In genomic region chr3:52203701-52204100, GRCh38 we compare ENCODE assay signal across 17 cellular contexts. TPM values are rescaled to one million over a fixed set of nuclear protein-coding genes. Genes with fewer than 3 reads are reported as not detected.
DNase-seq lines count a peak whose midpoint lies in the region; ATAC-seq, FAIRE-seq and TF ChIP-seq lines count a peak whose summit lies in the region.
"Had no signal": no experiment of that assay in that cellular context is flagged by ENCODE, and none has a peak within 500 bp of the region (broad histone marks: within the 10 kb centered on the region; RNA-seq: fewer than 3 reads in every experiment).

No MANE protein-coding gene starts in this region.

- BruUV-seq in GM12878 (replicated peaks; lab: Mats Ljungman, UMichigan): no TSS peak
- BruUV-seq in Caco-2 (replicated peaks; lab: Mats Ljungman, UMichigan): no TSS peak

- peaks cover 76% of the 10 kb centered on the region for H3K36me3 Mint-ChIP-seq in activated CD4-positive, alpha-beta memory T cell treated with anti-CD3 and anti-CD28 coated beads for 36 hours
- peaks cover 94% of the 10 kb centered on the region for H3K36me3 Mint-ChIP-seq in activated CD4-positive, alpha-beta memory T cell treated with anti-CD3 and anti-CD28 coated beads, Interleukin-2, amount 10 ng/mL, durations not matched to agents 7 days and 5 days (ENCODE audit: low read depth)
- H3K36me3 Mint-ChIP-seq in stimulated activated effector memory CD8-positive, alpha-beta T cell treated with anti-CD3 and anti-CD28 coated beads, Interleukin-12 subunit alpha, Interleukin-12 subunit beta, amount 100 ng/mL, for 72 hours: peaks cover 100% of the 10 kb centered on the region
- H3K36me3 Mint-ChIP-seq in Caco-2 (ENCODE audit: insufficient read depth, unreplicated experiment): peaks cover 91% of the 10 kb centered on the region

- TF ChIP-seq CTCF in KMS-11 (conservative IDR thresholded peaks at IDR 0.05; ENCODE audit: low read depth, low read length) (no peak), GM12878 (IDR thresholded peaks at IDR 0.05 in 2 of 3, conservative IDR thresholded peaks at IDR 0.05 in 1 of 3; ENCODE audit: control insufficient read depth in 2 of 3, extremely low read depth in 1 of 3, insufficient read depth in 1 of 3, low read depth in 3 of 3, low read length in 3 of 3) (no peak), Caco-2 (IDR thresholded peaks at IDR 0.05; ENCODE audit: insufficient read depth in 1 of 2, low read depth in 1 of 2, low read length in 1 of 2, severe bottlenecking in 1 of 2, unreplicated experiment in 1 of 2) (no peak)

- in situ Hi-C loops in GM12878 (cut with MboI): no loop called here

- TF ChIP-seq POLR2A in GM12878 (IDR thresholded peaks at IDR 0.05; ENCODE audit: low read depth, low read length): no peak

- no peak for TF ChIP-seq RAD21 in GM12878 (IDR thresholded peaks at IDR 0.05; ENCODE audit: insufficient read depth, low read depth, low read length)

- H3K4me1 ChIP-seq in KMS-11 (ENCODE audit: low read depth, poor library complexity, severe bottlenecking) (peaks cover 59% of the 10 kb centered on the region), GM12878 (ENCODE audit: control insufficient read depth, insufficient read depth, low read length) (peaks cover 25% of the 10 kb centered on the region; the same call in 1 of the 2 replicates), Caco-2 (peaks cover 11% of the 10 kb centered on the region)

- H3K79me2 ChIP-seq in KMS-11 (ENCODE audit: insufficient read depth, low read depth) (peaks cover 8% of the 10 kb centered on the region; the same call in 1 of the 2 replicates), GM12878 (ENCODE audit: control insufficient read depth, insufficient read depth, low read length) (peaks cover 16% of the 10 kb centered on the region)

- H3K4me2 ChIP-seq in KMS-11 (no peak overlapping the region; the same call in 1 of the 2 replicates), GM12878 (ENCODE audit: control insufficient read depth, insufficient read depth) (peak overlapping the region; percentile 18)
- H3K4me2 ChIP-seq: GM23338, SK-N-SH had no signal

- H3K27ac Mint-ChIP-seq in activated CD4-positive, alpha-beta memory T cell treated with anti-CD3 and anti-CD28 coated beads for 36 hours: peak overlapping the region; percentile 18
- no peak overlapping the region for H3K27ac Mint-ChIP-seq in activated CD4-positive, alpha-beta memory T cell treated with anti-CD3 and anti-CD28 coated beads, Interleukin-2, amount 10 ng/mL, durations not matched to agents 7 days and 5 days
- peak overlapping the region; percentile 68 for H3K27ac Mint-ChIP-seq in stimulated activated effector memory CD8-positive, alpha-beta T cell treated with anti-CD3 and anti-CD28 coated beads, Interleukin-12 subunit alpha, Interleukin-12 subunit beta, amount 100 ng/mL, for 72 hours
- no peak overlapping the region for H3K27ac Mint-ChIP-seq in Caco-2 (ENCODE audit: unreplicated experiment)
- H3K27ac Mint-ChIP-seq: GM23338 had no signal

- H3K9ac ChIP-seq in KMS-11: no peak overlapping the region
- no peak overlapping the region for H3K9ac ChIP-seq in GM12878 (ENCODE audit: control insufficient read depth, insufficient read depth, low read length)
- H3K9ac ChIP-seq: SK-N-SH had no signal

- peaks cover 54% of the 10 kb centered on the region for H3K4me1 Mint-ChIP-seq in activated CD4-positive, alpha-beta memory T cell treated with anti-CD3 and anti-CD28 coated beads for 36 hours (ENCODE audit: low read depth)
- peaks cover 64% of the 10 kb centered on the region for H3K4me1 Mint-ChIP-seq in activated CD4-positive, alpha-beta memory T cell treated with anti-CD3 and anti-CD28 coated beads, Interleukin-2, amount 10 ng/mL, durations not matched to agents 7 days and 5 days
- H3K4me1 Mint-ChIP-seq in stimulated activated effector memory CD8-positive, alpha-beta T cell treated with anti-CD3 and anti-CD28 coated beads, Interleukin-12 subunit alpha, Interleukin-12 subunit beta, amount 100 ng/mL, for 72 hours: peaks cover 59% of the 10 kb centered on the region
- H3K4me1 Mint-ChIP-seq in Caco-2 (ENCODE audit: low read depth, unreplicated experiment): no peaks in the 10 kb centered on the region

- RAD21 ChIA-PET in GM12878 (lab: Charles Lee; ENCODE audit: unreplicated experiment): interaction anchor here (3.4 kb wide), 1 partner anchor 21 kb away, joined by 22 read pairs; the partner anchor contains the start of gene TLR9

- TF ChIP-seq EP300 in GM12878 (IDR thresholded peaks at IDR 0.05; ENCODE audit: borderline replicate concordance in 1 of 2, control insufficient read depth in 1 of 2, low read depth in 2 of 2, low read length in 2 of 2): no peak

- CTCF ChIA-PET in activated CD4-positive, alpha-beta memory T cell treated with anti-CD3 and anti-CD28 coated beads for 36 hours (lab: Charles Lee): interaction anchor here (1.4 to 11.0 kb wide), 4 partner anchors 18 to 136 kb away, joined by 3 to 76 read pairs (median 8); no protein-coding TSS in a partner anchor
- CTCF ChIA-PET in activated CD4-positive, alpha-beta memory T cell treated with anti-CD3 and anti-CD28 coated beads, Interleukin-2, amount 10 ng/mL, durations not matched to agents 7 days and 5 days (lab: Charles Lee): interaction anchor here (1.2 to 2.1 kb wide), 2 partner anchors 28 to 49 kb away, joined by 3 to 5 read pairs; partner anchors contain the start of gene POC1A
- CTCF ChIA-PET in GM12878 (lab: Yijun Ruan, JAX): interaction anchor here (0.9 to 7.2 kb wide), 11 partner anchors 16 to 151 kb away, joined by 3 to 59 read pairs (median 4); partner anchors contain the start of gene TWF2
- CTCF ChIA-PET in Caco-2 (lab: Charles Lee): no interaction called here

- no peak for FAIRE-seq in GM12878 (lab: Jason Lieb, UNC)

- POLR2A ChIA-PET in activated CD4-positive, alpha-beta memory T cell treated with anti-CD3 and anti-CD28 coated beads for 36 hours (lab: Charles Lee): no interaction called here
- POLR2A ChIA-PET in activated CD4-positive, alpha-beta memory T cell treated with anti-CD3 and anti-CD28 coated beads, Interleukin-2, amount 10 ng/mL, durations not matched to agents 7 days and 5 days (lab: Charles Lee): interaction anchor here (1.6 to 2.0 kb wide), 2 partner anchors 13 to 35 kb away, joined by 6 read pairs; partner anchors contain the start of gene TWF2
- POLR2A ChIA-PET in GM12878 (lab: Charles Lee) (interaction anchor here (0.6 to 2.9 kb wide), 4 partner anchors 17 to 75 kb away, joined by 3 to 10 read pairs (median 6); partner anchors contain the start of genes TLR9 and WDR82), Caco-2 (lab: Charles Lee) (interaction anchor here (0.7 kb wide), 1 partner anchor 39 kb away, joined by 3 read pairs; no protein-coding TSS in a partner anchor)

- no peaks in the 10 kb centered on the region for H3K9me3 Mint-ChIP-seq in activated CD4-positive, alpha-beta memory T cell treated with anti-CD3 and anti-CD28 coated beads for 36 hours
- no peaks in the 10 kb centered on the region for H3K9me3 Mint-ChIP-seq in activated CD4-positive, alpha-beta memory T cell treated with anti-CD3 and anti-CD28 coated beads, Interleukin-2, amount 10 ng/mL, durations not matched to agents 7 days and 5 days
- no peaks in the 10 kb centered on the region for H3K9me3 Mint-ChIP-seq in stimulated activated effector memory CD8-positive, alpha-beta T cell treated with anti-CD3 and anti-CD28 coated beads, Interleukin-12 subunit alpha, Interleukin-12 subunit beta, amount 100 ng/mL, for 72 hours
- H3K9me3 Mint-ChIP-seq in Caco-2 (ENCODE audit: unreplicated experiment): no peaks in the 10 kb centered on the region
- H3K9me3 Mint-ChIP-seq: GM23338 had no signal

- H3K36me3 ChIP-seq in KMS-11 (ENCODE audit: insufficient read depth): peaks cover 3% of the 10 kb centered on the region; the same call in 1 of the 2 replicates
- peaks cover 7 to 39% of the 10 kb centered on the region in 2 experiments; a peak in 3 of 4 replicates for H3K36me3 ChIP-seq in GM12878 (ENCODE audit: control insufficient read depth in 2 of 2, insufficient read depth in 2 of 2, low read length in 1 of 2)
- H3K36me3 ChIP-seq in Caco-2 (ENCODE audit: control insufficient read depth, insufficient read depth, low read length): no peaks in the 10 kb centered on the region; the same call in none of the 2 replicates

- H3K27ac ChIP-seq in KMS-11 (peak overlapping the region; percentile 61), GM12878 (ENCODE audit: control insufficient read depth, insufficient read depth) (peak overlapping the region; percentile 62; the same call in 1 of the 2 replicates)

- H4K20me1 ChIP-seq in KMS-11 (ENCODE audit: insufficient read depth) (no peaks in the 10 kb centered on the region), GM12878 (ENCODE audit: control insufficient read depth, insufficient read depth) (no peaks in the 10 kb centered on the region)

- H3K4me3 ChIP-seq in KMS-11 (IDR thresholded peaks at IDR 0.05; ENCODE audit: insufficient read depth, low read depth, low read length) (no peak overlapping the region), GM12878 (no peak overlapping the region), Caco-2 (ENCODE audit: low read depth, low read length) (no peak overlapping the region)
- H3K4me3 ChIP-seq: GM23338, MG63 had no signal

- no peak overlapping the region for H3K4me3 Mint-ChIP-seq in activated CD4-positive, alpha-beta memory T cell treated with anti-CD3 and anti-CD28 coated beads for 36 hours
- no peak overlapping the region for H3K4me3 Mint-ChIP-seq in activated CD4-positive, alpha-beta memory T cell treated with anti-CD3 and anti-CD28 coated beads, Interleukin-2, amount 10 ng/mL, durations not matched to agents 7 days and 5 days
- no peak overlapping the region for H3K4me3 Mint-ChIP-seq in stimulated activated effector memory CD8-positive, alpha-beta T cell treated with anti-CD3 and anti-CD28 coated beads, Interleukin-12 subunit alpha, Interleukin-12 subunit beta, amount 100 ng/mL, for 72 hours
- H3K4me3 Mint-ChIP-seq in Caco-2 (ENCODE audit: unreplicated experiment): no peak overlapping the region
- H3K4me3 Mint-ChIP-seq: GM23338 had no signal

- DNase-seq in activated CD4-positive, alpha-beta memory T cell treated with anti-CD3 and anti-CD28 coated beads for 36 hours: no peak
- DNase-seq in activated CD4-positive, alpha-beta memory T cell treated with anti-CD3 and anti-CD28 coated beads, Interleukin-2, amount 10 ng/mL, durations not matched to agents 7 days and 5 days: no peak
- no peak for DNase-seq in GM12878 (ENCODE audit: low read depth, low spot score)
- no peak for DNase-seq in stimulated activated effector memory CD8-positive, alpha-beta T cell treated with anti-CD3 and anti-CD28 coated beads, Interleukin-12 subunit alpha, Interleukin-12 subunit beta, amount 100 ng/mL, for 72 hours (ENCODE audit: low spot score in 2 of 2)
- DNase-seq in Kasumi-1 (lab: John Stamatoyannopoulos, UW): no peak
- no peak for DNase-seq in Caco-2
- DNase-seq: 8988T, KG1, MG63, NCI-H1694, NCI-H2227 treated with DMSO at 0.1 percent for 48 hours, NCI-H524 treated with DMSO at 0.1 percent for 48 hours, SK-N-SH had no signal

- intact Hi-C loops in activated CD4-positive, alpha-beta memory T cell treated with anti-CD3 and anti-CD28 coated beads for 36 hours (cut with micrococcal nuclease): no loop called here
- intact Hi-C loops in GM12878 (cut with micrococcal nuclease; ENCODE audit: unreplicated experiment): no loop called here
- intact Hi-C loops in Caco-2 (cut with micrococcal nuclease; ENCODE audit: unreplicated experiment): no loop called here

- H3K27me3 Mint-ChIP-seq in activated CD4-positive, alpha-beta memory T cell treated with anti-CD3 and anti-CD28 coated beads for 36 hours: no peaks in the 10 kb centered on the region
- H3K27me3 Mint-ChIP-seq in activated CD4-positive, alpha-beta memory T cell treated with anti-CD3 and anti-CD28 coated beads, Interleukin-2, amount 10 ng/mL, durations not matched to agents 7 days and 5 days: no peaks in the 10 kb centered on the region
- H3K27me3 Mint-ChIP-seq in Caco-2 (ENCODE audit: insufficient read depth, unreplicated experiment): no peaks in the 10 kb centered on the region

- ATAC-seq in GM12878 (no peak), GM19023 (IDR thresholded peaks at IDR 0.05; ENCODE audit: unreplicated experiment) (no peak)
- ATAC-seq in stimulated activated effector memory CD8-positive, alpha-beta T cell treated with anti-CD3 and anti-CD28 coated beads, Interleukin-12 subunit alpha, Interleukin-12 subunit beta, amount 100 ng/mL, for 72 hours: no peak
- ATAC-seq: GM23338, Panc1 had no signal

- H2AFZ ChIP-seq in KMS-11 (ENCODE audit: low read depth) (no peak overlapping the region), GM12878 (ENCODE audit: control insufficient read depth, low read depth, low read length) (no peak overlapping the region)
- H2AFZ ChIP-seq: GM23338 had no signal

- no peaks in the 10 kb centered on the region for H3K9me3 ChIP-seq in GM12878 (replicated peaks; ENCODE audit: control insufficient read depth, insufficient read depth, low read length)
- no peaks in the 10 kb centered on the region for H3K9me3 ChIP-seq in Caco-2
- H3K9me3 ChIP-seq: MG63, SK-N-SH had no signal

- H3K27me3 ChIP-seq in KMS-11 (ENCODE audit: insufficient read depth, low read depth) (no peaks in the 10 kb centered on the region), GM12878 (replicated peaks in 1 of 2; ENCODE audit: control insufficient read depth in 2 of 2, insufficient read depth in 2 of 2, low read length in 1 of 2) (no peaks in the 10 kb centered on the region), Caco-2 (replicated peaks; ENCODE audit: control insufficient read depth, insufficient read depth, low read length) (no peaks in the 10 kb centered on the region)
- H3K27me3 ChIP-seq: MG63 had no signal

- SMC1A ChIA-PET in GM12878 (lab: Charles Lee; ENCODE audit: uncharacterized antibody, unreplicated experiment): interaction anchor here (0.6 to 1.3 kb wide), 3 partner anchors 22 to 66 kb away, joined by 3 to 6 read pairs (median 3); partner anchors contain the start of gene TLR9

- 35% methylated on average over 1 of the region's 1 CpG for WGBS in GM12878 (ENCODE audit: insufficient coverage, insufficient replicate concordance, low lambda C conversion rate, missing lambda C conversion rate)

RNA-seq across cellular contexts. Expression of gene ALAS1, which starts 5.7 kb away (rescaled TPM):
- total RNA-seq in activated CD4-positive, alpha-beta memory T cell treated with anti-CD3 and anti-CD28 coated beads for 36 hours: 10 to 100 TPM; 64.4 to 64.5 TPM
- 10 to 100 TPM; 62.1 to 62.6 TPM for total RNA-seq in activated CD4-positive, alpha-beta memory T cell treated with anti-CD3 and anti-CD28 coated beads, Interleukin-2, amount 10 ng/mL, durations not matched to agents 7 days and 5 days
- 28.6 and 30.9 TPM in 2 replicates for total RNA-seq in GM12878 (2013; cell fraction: nucleolus; rRNA removed)
- total RNA-seq in GM12878 (2014; rRNA removed) (77.4 and 89.8 TPM in 2 replicates), GM12878 (2014; rRNA removed; fragmentation: Illumina TruSeq; extraction: Trizol) (69.5 and 69.9 TPM in 2 replicates), GM12878 (2021) (75.4 and 75.9 TPM in 2 replicates), Caco-2 (2022) (53.1 and 60.0 TPM in 2 replicates)
- polyA plus RNA-seq in GM12878 (2011; ENCODE audit: low read depth): 39.1 TPM
- polyA plus RNA-seq in GM12878 (2011; rRNA removed) (78.1 and 95.0 TPM in 2 replicates), GM12878 (2014; fragmentation: Illumina TruSeq; extraction: Trizol) (73.0 and 103 TPM in 2 replicates), GM12878 (2014; fragmentation: Nextera tagmentation; extraction: Ambion mirVana) (100 to 1,000 TPM; 111 to 115 TPM), GM12878 (2014; rRNA removed) (78.6 and 93.1 TPM in 2 replicates), GM12878 (2016; fragmentation: Nextera tagmentation; extraction: Ambion mirVana) (100 to 1,000 TPM in 1 of 2 experiments, 10 to 100 TPM in 1; 88.4 to 102 TPM)
- 143 and 164 TPM in 2 replicates for polyA plus RNA-seq in GM12878 (2011; cell fraction: cytosol; rRNA removed)
- polyA plus RNA-seq in GM12878 (2011; cell fraction: nucleus; rRNA removed): 63.6 and 72.3 TPM in 2 replicates
- polyA plus RNA-seq in GM12878 (2012): 43.2 and 54.2 TPM in 2 replicates
- polyA minus RNA-seq in GM12878 (2011; rRNA and poly(A)+ RNA removed): 58.7 and 81.0 TPM in 2 replicates
- polyA minus RNA-seq in GM12878 (2011; cell fraction: cytosol; rRNA and poly(A)+ RNA removed): 27.3 and 33.2 TPM in 2 replicates
- polyA minus RNA-seq in GM12878 (2011; cell fraction: nucleus; rRNA and poly(A)+ RNA removed): 10.6 and 24.6 TPM in 2 replicates

RNA-seq across cellular contexts. Expression of gene TLR9, which starts 21.7 kb away (rescaled TPM):
- under 1 TPM; 0.59 to 0.90 TPM for total RNA-seq in activated CD4-positive, alpha-beta memory T cell treated with anti-CD3 and anti-CD28 coated beads for 36 hours
- under 1 TPM; 0.55 to 0.83 TPM for total RNA-seq in activated CD4-positive, alpha-beta memory T cell treated with anti-CD3 and anti-CD28 coated beads, Interleukin-2, amount 10 ng/mL, durations not matched to agents 7 days and 5 days
- 0.51 and 1.6 TPM in 2 replicates for total RNA-seq in GM12878 (2013; cell fraction: nucleolus; rRNA removed)
- total RNA-seq in GM12878 (2014; rRNA removed) (0.22 and 0.51 TPM in 2 replicates), GM12878 (2014; rRNA removed; fragmentation: Illumina TruSeq; extraction: Trizol) (0.14 and 0.22 TPM in 2 replicates), GM12878 (2021) (4.8 and 6.9 TPM in 2 replicates), Caco-2 (2022) (not detected in 2 replicates)
- polyA plus RNA-seq in GM12878 (2011; ENCODE audit: low read depth): 2.1 TPM
- polyA plus RNA-seq in GM12878 (2011; rRNA removed) (0.03 and 0.11 TPM in 2 replicates), GM12878 (2014; fragmentation: Illumina TruSeq; extraction: Trizol) (0.53 TPM in 1 of 2 replicates, not detected in the other), GM12878 (2014; fragmentation: Nextera tagmentation; extraction: Ambion mirVana) (under 1 TPM in 1 of 2 experiments, not detected in 1; 0.10 TPM), GM12878 (2014; rRNA removed) (1.1 and 1.5 TPM in 2 replicates), GM12878 (2016; fragmentation: Nextera tagmentation; extraction: Ambion mirVana) (1 to 10 TPM in 1 of 2 experiments, under 1 TPM in 1; 0.82 to 1.2 TPM)
- polyA plus RNA-seq in GM12878 (2011; cell fraction: cytosol; rRNA removed): 0.15 and 0.24 TPM in 2 replicates
- 0.64 and 1.0 TPM in 2 replicates for polyA plus RNA-seq in GM12878 (2011; cell fraction: nucleus; rRNA removed)
- polyA plus RNA-seq in GM12878 (2012): 4.5 TPM in 2 replicates
- polyA minus RNA-seq in GM12878 (2011; rRNA and poly(A)+ RNA removed): 0.15 TPM in 1 of 2 replicates, not detected in the other
- polyA minus RNA-seq in GM12878 (2011; cell fraction: cytosol; rRNA and poly(A)+ RNA removed): 0.42 TPM in 1 of 2 replicates, not detected in the other
- 0.10 TPM in 1 of 2 replicates, not detected in the other for polyA minus RNA-seq in GM12878 (2011; cell fraction: nucleus; rRNA and poly(A)+ RNA removed)
- total RNA-seq: GM23338 had no signal
- polyA plus RNA-seq: GM23338 had no signal

RNA-seq across cellular contexts. Expression of gene TWF2, which starts 35.3 kb away (rescaled TPM):
- 100 to 1,000 TPM; 114 to 118 TPM for total RNA-seq in activated CD4-positive, alpha-beta memory T cell treated with anti-CD3 and anti-CD28 coated beads for 36 hours
- 100 to 1,000 TPM; 118 to 119 TPM for total RNA-seq in activated CD4-positive, alpha-beta memory T cell treated with anti-CD3 and anti-CD28 coated beads, Interleukin-2, amount 10 ng/mL, durations not matched to agents 7 days and 5 days
- total RNA-seq in GM12878 (2013; cell fraction: nucleolus; rRNA removed): 11.4 and 12.4 TPM in 2 replicates
- total RNA-seq in GM12878 (2014; rRNA removed) (67.7 and 81.3 TPM in 2 replicates), GM12878 (2014; rRNA removed; fragmentation: Illumina TruSeq; extraction: Trizol) (34.7 and 37.5 TPM in 2 replicates), GM12878 (2021) (88.1 and 88.2 TPM in 2 replicates), Caco-2 (2022) (29.9 and 30.5 TPM in 2 replicates)
- polyA plus RNA-seq in GM12878 (2011; ENCODE audit: low read depth): 26.2 TPM
- polyA plus RNA-seq in GM12878 (2011; rRNA removed) (30.3 and 56.6 TPM in 2 replicates), GM12878 (2014; fragmentation: Illumina TruSeq; extraction: Trizol) (9.8 and 38.5 TPM in 2 replicates), GM12878 (2014; fragmentation: Nextera tagmentation; extraction: Ambion mirVana) (1 to 10 TPM in 1 of 2 experiments, under 1 TPM in 1; 0.16 to 3.4 TPM), GM12878 (2014; rRNA removed) (106 and 113 TPM in 2 replicates), GM12878 (2016; fragmentation: Nextera tagmentation; extraction: Ambion mirVana) (10 to 100 TPM; 80.4 to 90.5 TPM)
- polyA plus RNA-seq in GM12878 (2011; cell fraction: cytosol; rRNA removed): 115 and 164 TPM in 2 replicates
- polyA plus RNA-seq in GM12878 (2011; cell fraction: nucleus; rRNA removed): 78.7 and 103 TPM in 2 replicates
- polyA plus RNA-seq in GM12878 (2012): 46.6 and 50.7 TPM in 2 replicates
- 40.5 and 76.6 TPM in 2 replicates for polyA minus RNA-seq in GM12878 (2011; rRNA and poly(A)+ RNA removed)
- polyA minus RNA-seq in GM12878 (2011; cell fraction: cytosol; rRNA and poly(A)+ RNA removed): 25.4 and 34.2 TPM in 2 replicates
- polyA minus RNA-seq in GM12878 (2011; cell fraction: nucleus; rRNA and poly(A)+ RNA removed): 11.8 and 16.6 TPM in 2 replicates

RNA-seq across cellular contexts. Expression of gene PPM1M, which starts 41.9 kb away (rescaled TPM):
- total RNA-seq in activated CD4-positive, alpha-beta memory T cell treated with anti-CD3 and anti-CD28 coated beads for 36 hours: 100 to 1,000 TPM; 111 TPM
- 100 to 1,000 TPM; 123 to 124 TPM for total RNA-seq in activated CD4-positive, alpha-beta memory T cell treated with anti-CD3 and anti-CD28 coated beads, Interleukin-2, amount 10 ng/mL, durations not matched to agents 7 days and 5 days
- 10.4 and 10.8 TPM in 2 replicates for total RNA-seq in GM12878 (2013; cell fraction: nucleolus; rRNA removed)
- total RNA-seq in GM12878 (2014; rRNA removed) (15.7 and 16.3 TPM in 2 replicates), GM12878 (2014; rRNA removed; fragmentation: Illumina TruSeq; extraction: Trizol) (14.1 TPM in 2 replicates), GM12878 (2021) (24.8 and 25.9 TPM in 2 replicates), Caco-2 (2022) (6.7 and 8.3 TPM in 2 replicates)
- polyA plus RNA-seq in GM12878 (2011; ENCODE audit: low read depth): 11.0 TPM
- polyA plus RNA-seq in GM12878 (2011; rRNA removed) (19.2 and 21.1 TPM in 2 replicates), GM12878 (2014; fragmentation: Illumina TruSeq; extraction: Trizol) (19.8 and 24.3 TPM in 2 replicates), GM12878 (2014; fragmentation: Nextera tagmentation; extraction: Ambion mirVana) (10 to 100 TPM in 1 of 2 experiments, 1 to 10 TPM in 1; 7.5 to 15.3 TPM), GM12878 (2014; rRNA removed) (23.1 and 24.3 TPM in 2 replicates), GM12878 (2016; fragmentation: Nextera tagmentation; extraction: Ambion mirVana) (1 to 10 TPM; 7.3 to 9.5 TPM)
- 26.1 and 26.4 TPM in 2 replicates for polyA plus RNA-seq in GM12878 (2011; cell fraction: cytosol; rRNA removed)
- polyA plus RNA-seq in GM12878 (2011; cell fraction: nucleus; rRNA removed): 55.4 and 72.9 TPM in 2 replicates
- polyA plus RNA-seq in GM12878 (2012): 16.3 and 19.2 TPM in 2 replicates
- polyA minus RNA-seq in GM12878 (2011; rRNA and poly(A)+ RNA removed): 28.2 and 35.1 TPM in 2 replicates
- 3.9 and 5.3 TPM in 2 replicates for polyA minus RNA-seq in GM12878 (2011; cell fraction: cytosol; rRNA and poly(A)+ RNA removed)
- 11.4 and 12.5 TPM in 2 replicates for polyA minus RNA-seq in GM12878 (2011; cell fraction: nucleus; rRNA and poly(A)+ RNA removed)

RNA-seq across cellular contexts. Expression of gene POC1A, which starts 49.5 kb away (rescaled TPM):
- 10 to 100 TPM; 28.5 to 30.5 TPM for total RNA-seq in activated CD4-positive, alpha-beta memory T cell treated with anti-CD3 and anti-CD28 coated beads for 36 hours
- total RNA-seq in activated CD4-positive, alpha-beta memory T cell treated with anti-CD3 and anti-CD28 coated beads, Interleukin-2, amount 10 ng/mL, durations not matched to agents 7 days and 5 days: 10 to 100 TPM; 24.8 to 25.6 TPM
- total RNA-seq in GM12878 (2013; cell fraction: nucleolus; rRNA removed): 10.8 and 12.3 TPM in 2 replicates
- 29.8 and 30.0 TPM in 2 replicates for total RNA-seq in GM12878 (2014; rRNA removed)
- total RNA-seq in GM12878 (2014; rRNA removed; fragmentation: Illumina TruSeq; extraction: Trizol): 14.6 and 15.6 TPM in 2 replicates
- total RNA-seq in GM12878 (2021): 22.9 and 23.4 TPM in 2 replicates
- polyA plus RNA-seq in GM12878 (2011; ENCODE audit: low read depth): 7.9 TPM
- 13.6 and 19.7 TPM in 2 replicates for polyA plus RNA-seq in GM12878 (2011; rRNA removed)
- 25.1 and 32.3 TPM in 2 replicates for polyA plus RNA-seq in GM12878 (2011; cell fraction: cytosol; rRNA removed)
- 34.4 and 38.8 TPM in 2 replicates for polyA plus RNA-seq in GM12878 (2011; cell fraction: nucleus; rRNA removed)
- 10.5 and 12.0 TPM in 2 replicates for polyA plus RNA-seq in GM12878 (2012)
- 16.4 and 24.1 TPM in 2 replicates for polyA plus RNA-seq in GM12878 (2014; fragmentation: Illumina TruSeq; extraction: Trizol)
- 10 to 100 TPM in 1 of 2 experiments, 1 to 10 TPM in 1; 8.5 to 13.0 TPM for polyA plus RNA-seq in GM12878 (2014; fragmentation: Nextera tagmentation; extraction: Ambion mirVana)
- polyA plus RNA-seq in GM12878 (2014; rRNA removed): 26.5 and 27.2 TPM in 2 replicates
- polyA plus RNA-seq in GM12878 (2016; fragmentation: Nextera tagmentation; extraction: Ambion mirVana): 10 to 100 TPM; 42.3 to 49.8 TPM
- polyA minus RNA-seq in GM12878 (2011; rRNA and poly(A)+ RNA removed): 26.1 and 31.7 TPM in 2 replicates
- polyA minus RNA-seq in GM12878 (2011; cell fraction: cytosol; rRNA and poly(A)+ RNA removed): 6.1 and 8.1 TPM in 2 replicates
- 14.5 and 19.8 TPM in 2 replicates for polyA minus RNA-seq in GM12878 (2011; cell fraction: nucleus; rRNA and poly(A)+ RNA removed)
- total RNA-seq in Caco-2 (2022): 28.3 and 32.2 TPM in 2 replicates

Comparison
In these comparisons a context has a peak if more than half of its experiments do, and no peak if none do; other contexts are left out.
1. H3K27ac Mint-ChIP-seq: peak in activated CD4-positive, alpha-beta memory T cell treated with anti-CD3 and anti-CD28 coated beads for 36 hours (single experiment) and stimulated activated effector memory CD8-positive, alpha-beta T cell treated with anti-CD3 and anti-CD28 coated beads, Interleukin-12 subunit alpha, Interleukin-12 subunit beta, amount 100 ng/mL, for 72 hours (single experiment); none in activated CD4-positive, alpha-beta memory T cell treated with anti-CD3 and anti-CD28 coated beads, Interleukin-2, amount 10 ng/mL, durations not matched to agents 7 days and 5 days (single experiment) and Caco-2 (single experiment).